In the genomic region with DNA sequence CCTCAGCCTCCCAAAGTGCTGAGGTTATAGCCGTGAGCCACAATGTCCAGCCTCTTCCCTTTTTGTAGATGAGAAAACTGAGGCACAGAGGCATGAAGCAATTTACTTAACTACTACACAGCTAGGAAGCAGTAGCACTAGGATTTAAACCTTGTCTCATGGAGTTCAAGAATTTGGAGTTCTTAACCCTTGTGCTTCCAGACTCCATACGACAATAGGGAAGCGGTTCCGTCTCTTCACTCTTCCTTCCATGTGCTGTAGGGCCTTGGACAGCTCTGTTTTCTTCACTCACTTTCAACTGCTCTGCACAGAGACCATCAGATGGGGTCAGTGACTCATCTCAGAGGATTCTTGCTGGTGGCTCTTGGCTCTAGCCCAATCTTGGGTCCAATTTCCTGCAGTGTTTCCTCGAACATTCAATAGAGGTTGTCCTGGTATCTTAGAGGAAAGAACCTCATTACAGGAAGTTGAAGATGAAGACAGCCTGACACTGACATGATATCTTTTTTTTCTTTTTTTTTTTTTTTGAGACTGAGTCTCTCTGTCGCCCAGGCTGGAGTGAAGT, we compare ENCODE assay signal across 9 cellular contexts. TPM values are rescaled to one million over a fixed set of nuclear protein-coding genes. Genes with fewer than 3 reads are reported as not detected.
DNase-seq lines count a peak whose midpoint lies in the region; FAIRE-seq and TF ChIP-seq lines count a peak whose summit lies in the region.
"Had no signal": no experiment of that assay in that cellular context is flagged by ENCODE, and none has a peak within 500 bp of the region (broad histone marks: within the 10 kb centered on the region; RNA-seq: fewer than 3 reads in every experiment).

No MANE protein-coding gene starts in this region.

- H3K9me3 ChIP-seq in SJCRH30 (replicated peaks) (no peaks in the 10 kb centered on the region), small intestine (ENCODE audit: control insufficient read depth, low read depth) (no peaks in the 10 kb centered on the region)

- H3K4me1 ChIP-seq in SJCRH30 (peaks cover 2% of the 10 kb centered on the region; the same call in 1 of the 2 replicates), small intestine (ENCODE audit: control insufficient read depth in 2 of 2, insufficient read depth in 1 of 2, low read depth in 1 of 2, low read length in 1 of 2) (no peaks in the 10 kb centered on the region)

- no peaks in the 10 kb centered on the region for H3K36me3 ChIP-seq in SJCRH30
- H3K36me3 ChIP-seq in small intestine (ENCODE audit: control insufficient read depth in 2 of 2, insufficient read depth in 2 of 2, low read length in 2 of 2), result no peaks in the 10 kb centered on the region

- DNase-seq in activated CD4-positive, alpha-beta T cell treated with anti-CD3 and anti-CD28 coated beads for 48 hours, result peak; percentile 32
- DNase-seq in activated CD4-positive, alpha-beta T cell treated with anti-CD3 and anti-CD28 coated beads, Interleukin-2, amount 50 U/mL, for 48 hours, result no peak
- DNase-seq in SJCRH30, result peak; percentile 34 to 43
- DNase-seq in dermis blood vessel endothelial cell, result peak; percentile 80
- peak; percentile 48 for DNase-seq in small intestine
- no peak for DNase-seq in cerebellum (ENCODE audit: low spot score)
- DNase-seq in D721Med (ENCODE audit: insufficient read length, low spot score), result no peak
- DNase-seq in anterior cingulate cortex (lab: John Stamatoyannopoulos, UW), result no peak
- DNase-seq: NCI-H526 had no signal

- H3K27me3 ChIP-seq in SJCRH30, result no peaks in the 10 kb centered on the region
- H3K27me3 ChIP-seq in small intestine (ENCODE audit: control insufficient read depth in 2 of 2, insufficient read depth in 2 of 2, low read length in 2 of 2), result no peaks in the 10 kb centered on the region

- WGBS in small intestine, 3 donors, result 47 to 78% (median 66%) methylated on average over 6 of the region's 6 CpGs

- no peak for TF ChIP-seq CTCF in D721Med (IDR thresholded peaks at IDR 0.05; ENCODE audit: insufficient read depth, missing control alignments)

- H3K4me3 ChIP-seq in SJCRH30 (no peak overlapping the region), small intestine (ENCODE audit: low read depth in 1 of 2, low read length in 2 of 2) (no peak overlapping the region)

- H3K27ac ChIP-seq in SJCRH30 (no peak overlapping the region), small intestine (ENCODE audit: low read depth in 1 of 2, low read length in 1 of 2) (no peak overlapping the region)

- FAIRE-seq in small intestine (lab: Jason Lieb, UNC) (no peak), D721Med (lab: Jason Lieb, UNC) (no peak)

RNA-seq across cellular contexts. Expression of gene ITGAL, which starts 19.3 kb away (rescaled TPM):
- not detected in 2 replicates for total RNA-seq in SJCRH30 (2014; rRNA removed; shearing (Covaris generic))
- total RNA-seq in dermis blood vessel endothelial cell (not detected in 2 replicates), cerebellum (1.5 TPM)
- 1 to 10 TPM; 1.1 to 2.8 (median 2.4) TPM for polyA plus RNA-seq in small intestine

RNA-seq across cellular contexts. Expression of gene ZNF768, which starts 34.5 kb away (rescaled TPM):
- 59.7 and 62.5 TPM in 2 replicates for total RNA-seq in SJCRH30 (2014; rRNA removed; shearing (Covaris generic))
- 18.6 and 21.3 TPM in 2 replicates for total RNA-seq in dermis blood vessel endothelial cell
- polyA plus RNA-seq in small intestine, result 10 to 100 TPM; 42.7 to 71.6 (median 48.9) TPM
- total RNA-seq in cerebellum, result 16.7 TPM

RNA-seq across cellular contexts. Expression of gene ZNF747, which starts 42.8 kb away (rescaled TPM):
- 11.2 and 12.0 TPM in 2 replicates for total RNA-seq in SJCRH30 (2014; rRNA removed; shearing (Covaris generic))
- total RNA-seq in dermis blood vessel endothelial cell (8.7 and 9.3 TPM in 2 replicates), cerebellum (9.9 TPM)
- polyA plus RNA-seq in small intestine, result 1 to 10 TPM; 7.6 to 9.8 (median 7.8) TPM

RNA-seq across cellular contexts. Expression of gene SEPHS2, which starts 46.2 kb away (rescaled TPM):
- total RNA-seq in SJCRH30 (2014; rRNA removed; shearing (Covaris generic)), result 18.2 and 22.9 TPM in 2 replicates
- total RNA-seq in dermis blood vessel endothelial cell (16.0 and 17.1 TPM in 2 replicates), cerebellum (5.8 TPM)
- polyA plus RNA-seq in small intestine, result 100 to 1,000 TPM in 2 of 3 donors, 10 to 100 TPM in 1; 76.9 to 349 (median 231) TPM

Comparison
In these comparisons a context has a peak if more than half of its experiments do, and no peak if none do; other contexts are left out.
1. DNase-seq: peak in activated CD4-positive, alpha-beta T cell treated with anti-CD3 and anti-CD28 coated beads for 48 hours (single experiment), SJCRH30 (2 of 2), dermis blood vessel endothelial cell (single experiment) and small intestine (single experiment); none in activated CD4-positive, alpha-beta T cell treated with anti-CD3 and anti-CD28 coated beads, Interleukin-2, amount 50 U/mL, for 48 hours (0 of 2), cerebellum (single experiment), D721Med (single experiment) and anterior cingulate cortex (0 of 58).